Comparison of ENCODE assay signal across 1 cellular context in genomic region chrX:40156472-40157227, GRCh38.
TF ChIP-seq lines count a peak whose summit lies in the region.

No MANE protein-coding gene starts in this region.

TF ChIP-seq in HEK293, 187 proteins besides CTCF, POLR2A, EP300 and RAD21 (continued from another document):
- no peak for TF ChIP-seq ZNF148 (tag by site-specific recombination; IDR thresholded peaks at IDR 0.05; ENCODE audit: borderline replicate concordance)
